In the genomic region with DNA sequence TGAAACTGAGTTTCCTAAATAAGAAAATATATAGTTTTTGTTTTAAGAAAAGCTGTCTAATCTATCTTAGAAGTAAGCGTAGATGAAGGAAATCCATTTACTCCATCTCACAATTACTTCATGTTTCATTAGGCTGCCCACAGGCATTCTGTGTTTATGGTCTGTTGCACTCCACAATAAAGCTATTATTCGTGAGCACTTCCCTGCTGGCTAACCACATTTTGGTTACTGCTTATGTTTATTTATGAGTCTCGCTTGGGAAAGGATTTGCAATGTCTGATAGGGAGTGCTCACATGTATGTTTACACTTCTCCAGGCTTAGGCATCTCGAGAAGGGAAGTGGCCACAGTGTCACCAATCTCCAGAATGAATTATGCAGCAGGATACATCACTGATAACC, we compare ENCODE assay signal across 16 cellular contexts.
A peak's percentile ranks its signal among the peaks of the same experiment; 100 is the strongest.
DNase-seq lines count a peak whose midpoint lies in the region; ATAC-seq lines count a peak whose summit lies in the region.
"Had no signal": no experiment of that assay in that cellular context is flagged by ENCODE, and none has a peak within 500 bp of the region (broad histone marks: within the 10 kb centered on the region; RNA-seq: fewer than 3 reads in every experiment).

No MANE protein-coding gene starts in this region.

- DNase-seq in Ammon's horn (ENCODE audit: low spot score) = peak; percentile 29
- peak; percentile 51 for DNase-seq in MV-4-11 (lab: John Stamatoyannopoulos, UW)
- peak; percentile 72 for DNase-seq in NCI-H526 treated with DMSO at 0.1 percent for 48 hours (lab: John Stamatoyannopoulos, UW)
- DNase-seq in kidney glomerular epithelial cell (lab: John Stamatoyannopoulos, UW) = peak; percentile 60
- DNase-seq in NCI-H1930 (lab: John Stamatoyannopoulos, UW) = no peak
- DNase-seq in NCI-H510A treated with DMSO at 0.1 percent for 48 hours (lab: John Stamatoyannopoulos, UW) = no peak
- DNase-seq in left lobe of liver (ENCODE audit: low spot score) = no peak
- DNase-seq: 8988T; CD8-positive, alpha-beta T cell; GF-D8; GOT3; KBM-7; NCI-H1436 treated with DMSO at 0.1 percent for 48 hours; NCI-H2081 treated with DMSO at 0.1 percent for 48 hours; Right ventricle myocardium superior had no signal

- no peak for ATAC-seq in GM18873 (IDR thresholded peaks at IDR 0.05; ENCODE audit: low FRiP score, unreplicated experiment)
- no peak for ATAC-seq in left lobe of liver
- ATAC-seq: CD8-positive, alpha-beta T cell had no signal

Comparison
In these comparisons a context has a peak if more than half of its experiments do, and no peak if none do; other contexts are left out.
1. DNase-seq: peak in Ammon's horn (single experiment), MV-4-11 (single experiment), NCI-H526 treated with DMSO at 0.1 percent for 48 hours (single experiment) and kidney glomerular epithelial cell (single experiment); none in NCI-H1930 (0 of 2), NCI-H510A treated with DMSO at 0.1 percent for 48 hours (single experiment) and left lobe of liver (single experiment).